In genomic region chr7:100620239-100620638, GRCh38 we compare ENCODE assay signal across 28 cellular contexts.
"Had no signal": no experiment of that assay in that cellular context is flagged by ENCODE, and none has a peak within 500 bp of the region (broad histone marks: within the 10 kb centered on the region; RNA-seq: fewer than 3 reads in every experiment).

No MANE protein-coding gene starts in this region.

- ATAC-seq: heart right ventricle; natural killer cell; stimulated activated naive B cell treated with anti-CD40 and anti-IgM and Interleukin-4, amounts not matched to agents 10 μg/mL and 1 μg/mL and 100 μg/mL, for 72 hours; stimulated activated naive CD8-positive, alpha-beta T cell treated with anti-CD3 and anti-CD28 coated beads, Interleukin-15, Interleukin-2, amounts not matched to agents 100 U/mL and 50 U/mL, for 24 hours; upper lobe of right lung had no signal

- H3K4me2 ChIP-seq: hepatocyte, smooth muscle cell had no signal

- H3K9me3 ChIP-seq: heart right ventricle, left ventricle myocardium inferior, neutrophil, ovary, right atrium auricular region, right lobe of liver, stomach, testis, thyroid gland, upper lobe of right lung had no signal

- H3K4me1 ChIP-seq: heart right ventricle, left ventricle myocardium inferior, right atrium auricular region, stomach, testis, thyroid gland, upper lobe of right lung had no signal

- H3K9me3 Mint-ChIP-seq: mesothelial cell of epicardium; naive B cell; natural killer cell; nephron progenitor cell; stimulated activated naive B cell treated with anti-CD40 and anti-IgM and Interleukin-4, amounts not matched to agents 10 μg/mL and 1 μg/mL and 100 μg/mL, for 72 hours had no signal

- H3K27me3 Mint-ChIP-seq: naive B cell; stimulated activated naive B cell treated with anti-CD40 and anti-IgM and Interleukin-4, amounts not matched to agents 10 μg/mL and 1 μg/mL and 100 μg/mL, for 72 hours had no signal

- H3K27ac ChIP-seq: heart right ventricle, hepatocyte, left ventricle myocardium inferior, neutrophil, ovary, right atrium auricular region, stomach, testis, thyroid gland, upper lobe of right lung had no signal

- H3K4me3 Mint-ChIP-seq: mesothelial cell of epicardium; naive B cell; natural killer cell; nephron progenitor cell; stimulated activated naive B cell treated with anti-CD40 and anti-IgM and Interleukin-4, amounts not matched to agents 10 μg/mL and 1 μg/mL and 100 μg/mL, for 72 hours had no signal

- H3K27ac Mint-ChIP-seq: mesothelial cell of epicardium; natural killer cell; nephron progenitor cell; progenitor cell of endocrine pancreas; stimulated activated naive B cell treated with anti-CD40 and anti-IgM and Interleukin-4, amounts not matched to agents 10 μg/mL and 1 μg/mL and 100 μg/mL, for 72 hours had no signal

- H3K27me3 ChIP-seq: heart right ventricle, hepatocyte, ovary, right atrium auricular region, right lobe of liver, stomach, testis, thyroid gland, upper lobe of right lung had no signal

- H2AFZ ChIP-seq: hepatocyte had no signal

- H3K36me3 Mint-ChIP-seq: naive B cell, natural killer cell had no signal

- H3K36me3 ChIP-seq: left ventricle myocardium inferior, ovary, right atrium auricular region, thyroid gland, upper lobe of right lung had no signal

- DNase-seq: heart right ventricle; islet precursor cell; left ventricle myocardium inferior; mesendoderm; naive B cell; natural killer cell; nephron progenitor cell; occipital lobe; ovary; right lobe of liver; stimulated activated CD4-positive, alpha-beta T cell treated with anti-CD3 and anti-CD28 coated beads, Interleukin-1b, Interleukin-23, amount 100 ng/mL, for 48 hours; stimulated activated CD4-positive, alpha-beta T cell treated with anti-CD3 and anti-CD28 coated beads, Interleukin-2, amount 100 ng/mL, for 48 hours; stimulated activated CD4-positive, alpha-beta T cell treated with anti-CD3 and anti-CD28 coated beads, Interleukin-4, amount 100 ng/mL, for 4 hours; stimulated activated CD8-positive, alpha-beta memory T cell treated with anti-CD3 and anti-CD28 coated beads, Interleukin-4, amount 100 ng/mL, for 48 hours; stimulated activated naive B cell treated with anti-CD40 and anti-IgM and Interleukin-4, amounts not matched to agents 10 μg/mL and 1 μg/mL and 100 μg/mL, for 72 hours; stimulated activated naive CD8-positive, alpha-beta T cell treated with anti-CD3 and anti-CD28 coated beads, Interleukin-15, Interleukin-2, amounts not matched to agents 100 U/mL and 50 U/mL, for 24 hours; stomach; testis; thyroid gland; trophoblast cell; upper lobe of right lung had no signal

- H3K4me1 Mint-ChIP-seq: mesothelial cell of epicardium; stimulated activated naive B cell treated with anti-CD40 and anti-IgM and Interleukin-4, amounts not matched to agents 10 μg/mL and 1 μg/mL and 100 μg/mL, for 72 hours had no signal

- H3K4me3 ChIP-seq: heart right ventricle, hepatocyte, left ventricle myocardium inferior, lung, ovary, right atrium auricular region, right lobe of liver, smooth muscle cell, stomach, testis, thyroid gland, upper lobe of right lung had no signal

- H3K79me2 ChIP-seq: hepatocyte had no signal
